In the genomic region with DNA sequence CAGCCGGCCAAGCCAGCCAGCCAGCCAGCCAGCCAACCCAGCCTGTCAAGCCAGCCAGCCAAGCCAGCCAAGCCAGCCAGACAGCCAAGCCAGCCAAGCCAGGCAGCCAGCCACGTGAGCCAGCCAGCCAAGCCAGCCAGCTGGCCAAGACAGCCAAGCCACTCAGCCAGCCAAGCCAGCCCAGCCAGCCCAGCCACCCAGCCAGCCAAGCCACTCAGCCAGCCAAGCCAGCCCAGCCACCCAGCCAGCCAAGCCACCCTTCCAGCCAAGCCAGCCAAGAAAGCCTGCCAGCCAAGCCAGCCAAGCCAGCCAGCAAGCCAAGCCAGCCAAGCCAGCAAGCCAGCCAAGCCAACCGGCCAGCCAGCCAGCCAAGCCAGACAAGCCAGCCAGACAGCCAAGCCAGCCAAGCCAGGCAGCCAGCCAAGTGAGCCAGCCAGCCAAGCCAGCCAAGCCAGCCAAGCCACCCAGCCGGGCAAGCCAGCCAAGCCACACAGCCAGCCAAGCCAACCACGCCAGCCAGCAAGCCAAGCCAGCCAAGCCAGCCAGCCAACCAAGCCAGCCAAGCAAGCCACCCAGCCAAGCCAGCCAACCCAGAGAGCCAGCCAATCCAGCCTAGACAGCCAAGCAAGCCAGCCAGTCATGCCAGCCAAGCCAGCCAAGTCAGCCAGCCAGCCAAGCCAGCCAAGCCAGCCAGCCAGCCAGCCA, we compare ENCODE assay signal across 1 cellular context.
TF ChIP-seq lines count a peak whose summit lies in the region.

No MANE protein-coding gene starts in this region.

TF ChIP-seq in A549, 52 proteins besides CTCF, POLR2A, EP300 and RAD21 (continued from another document):
- TF ChIP-seq JUN (IDR thresholded peaks at IDR 0.05) (no peak), NR3C1 (IDR thresholded peaks at IDR 0.05) (no peak), ZSCAN20 (CRISPR knock-in tag; IDR thresholded peaks at IDR 0.05) (no peak), HEYL (CRISPR knock-in tag; IDR thresholded peaks at IDR 0.05) (no peak), ZC3H11A (IDR thresholded peaks at IDR 0.05) (no peak), FOXS1 (CRISPR knock-in tag; IDR thresholded peaks at IDR 0.05) (no peak), RFX5 (IDR thresholded peaks at IDR 0.05) (no peak), EHMT2 (IDR thresholded peaks at IDR 0.05; ENCODE audit: low read depth) (no peak)
- TF ChIP-seq, protein P1, sequence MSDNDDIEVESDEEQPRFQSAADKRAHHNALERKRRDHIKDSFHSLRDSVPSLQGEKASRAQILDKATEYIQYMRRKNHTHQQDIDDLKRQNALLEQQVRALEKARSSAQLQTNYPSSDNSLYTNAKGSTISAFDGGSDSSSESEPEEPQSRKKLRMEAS (IDR thresholded peaks at IDR 0.05) = no peak
- TF ChIP-seq, protein P2, sequence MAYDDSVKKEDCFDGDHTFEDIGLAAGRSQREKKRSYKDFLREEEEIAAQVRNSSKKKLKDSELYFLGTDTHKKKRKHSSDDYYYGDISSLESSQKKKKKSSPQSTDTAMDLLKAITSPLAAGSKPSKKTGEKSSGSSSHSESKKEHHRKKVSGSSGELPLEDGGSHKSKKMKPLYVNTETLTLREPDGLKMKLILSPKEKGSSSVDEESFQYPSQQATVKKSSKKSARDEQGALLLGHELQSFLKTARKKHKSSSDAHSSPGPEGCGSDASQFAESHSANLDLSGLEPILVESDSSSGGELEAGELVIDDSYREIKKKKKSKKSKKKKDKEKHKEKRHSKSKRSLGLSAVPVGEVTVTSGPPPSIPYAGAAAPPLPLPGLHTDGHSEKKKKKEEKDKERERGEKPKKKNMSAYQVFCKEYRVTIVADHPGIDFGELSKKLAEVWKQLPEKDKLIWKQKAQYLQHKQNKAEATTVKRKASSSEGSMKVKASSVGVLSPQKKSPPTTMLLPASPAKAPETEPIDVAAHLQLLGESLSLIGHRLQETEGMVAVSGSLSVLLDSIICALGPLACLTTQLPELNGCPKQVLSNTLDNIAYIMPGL (CRISPR knock-in tag; IDR thresholded peaks at IDR 0.05; ENCODE audit: borderline replicate concordance) = no peak
TF ChIP-seq in A549: peak in this region for 0.
